8 cellular contexts compared by ENCODE assay signal in the genomic region with DNA sequence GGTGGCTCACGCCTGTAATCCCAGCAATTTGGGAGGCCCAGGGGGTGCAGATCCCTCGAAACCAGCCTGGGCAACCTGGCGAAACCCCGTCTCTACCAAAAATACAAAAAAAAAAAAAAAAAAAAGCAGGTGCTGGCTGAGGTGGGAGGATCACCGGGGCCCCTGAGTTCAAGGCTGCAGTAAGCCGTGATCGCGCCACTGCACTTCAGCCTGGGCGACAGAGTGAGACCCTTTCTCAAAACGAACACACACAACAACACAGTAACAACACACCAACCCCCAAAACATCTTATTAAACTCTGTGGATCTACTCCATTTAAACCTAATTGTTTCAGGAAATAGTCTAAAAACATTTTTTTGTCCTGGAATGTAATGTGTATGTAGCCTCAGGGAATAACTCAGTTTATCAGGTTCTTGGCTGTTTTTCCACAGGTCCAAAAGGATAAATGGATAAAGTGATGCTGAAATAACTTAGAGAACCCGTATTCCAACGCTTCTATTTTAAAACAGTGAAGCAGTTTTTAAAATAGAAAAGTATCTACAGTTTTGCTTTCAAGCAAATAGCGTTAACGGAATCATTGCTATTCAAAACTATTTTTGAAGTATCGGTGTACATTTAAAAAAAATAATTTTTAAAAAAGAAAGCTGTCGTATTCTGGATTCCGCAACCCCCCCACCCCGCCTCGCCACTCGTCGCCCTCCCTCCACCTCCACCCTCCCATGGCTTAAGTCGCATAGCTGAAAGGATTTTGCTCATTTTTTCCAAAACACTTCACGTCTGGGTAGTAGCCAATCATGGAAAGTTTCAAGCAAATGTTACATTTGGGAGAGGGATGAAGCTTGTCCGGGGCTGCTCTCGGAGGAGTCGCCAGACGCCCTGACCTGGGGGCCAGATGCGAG. TPM values are rescaled to one million over a fixed set of nuclear protein-coding genes. Genes with fewer than 3 reads are reported as not detected.
DNase-seq lines count a peak whose midpoint lies in the region.

No MANE protein-coding gene starts in this region.

- peak overlapping the region; percentile 92 for H3K4me3 Mint-ChIP-seq in activated naive CD8-positive, alpha-beta T cell treated with anti-CD3 and anti-CD28 coated beads for 36 hours

- H3K4me3 ChIP-seq in GM08714 (ENCODE audit: low read length) = peak overlapping the region; percentile 79
- H3K4me3 ChIP-seq in iPS-11a (ENCODE audit: low read depth, low read length) = peak overlapping the region; percentile 56

- H3K36me3 Mint-ChIP-seq in activated naive CD8-positive, alpha-beta T cell treated with anti-CD3 and anti-CD28 coated beads for 36 hours = peaks cover 34% of the 10 kb centered on the region

- H3K9me3 Mint-ChIP-seq in activated naive CD8-positive, alpha-beta T cell treated with anti-CD3 and anti-CD28 coated beads for 36 hours = no peaks in the 10 kb centered on the region

- peak; percentile 17 for DNase-seq in NAMALWA (ENCODE audit: low spot score)
- DNase-seq in activated naive CD8-positive, alpha-beta T cell treated with anti-CD3 and anti-CD28 coated beads for 36 hours = peak; percentile 40
- DNase-seq in stimulated activated CD4-positive, alpha-beta T cell treated with anti-CD3 and anti-CD28 coated beads, Interleukin-1b, Interleukin-23, amount 100 ng/mL, for 48 hours = peak; percentile 13
- DNase-seq in NCI-H1436 treated with DMSO at 0.1 percent for 48 hours (lab: John Stamatoyannopoulos, UW) = no peak
- no peak for DNase-seq in DMS79 treated with DMSO at 0.1 percent for 48 hours (lab: John Stamatoyannopoulos, UW)
- DNase-seq in NCI-H128 (lab: John Stamatoyannopoulos, UW; ENCODE audit: unreplicated experiment) = no peak

- H3K27ac Mint-ChIP-seq in activated naive CD8-positive, alpha-beta T cell treated with anti-CD3 and anti-CD28 coated beads for 36 hours = peak overlapping the region; percentile 97

- no peaks in the 10 kb centered on the region for H3K27me3 Mint-ChIP-seq in activated naive CD8-positive, alpha-beta T cell treated with anti-CD3 and anti-CD28 coated beads for 36 hours

- peaks cover 34% of the 10 kb centered on the region for H3K4me1 Mint-ChIP-seq in activated naive CD8-positive, alpha-beta T cell treated with anti-CD3 and anti-CD28 coated beads for 36 hours

RNA-seq across cellular contexts. Expression of a gene that starts 0.9 kb away (rescaled TPM):
- 100 to 1,000 TPM; 192 to 201 TPM for total RNA-seq in activated naive CD8-positive, alpha-beta T cell treated with anti-CD3 and anti-CD28 coated beads for 36 hours

Comparison
In these comparisons a context has a peak if more than half of its experiments do, and no peak if none do; other contexts are left out.
1. DNase-seq: peak in NAMALWA (single experiment), activated naive CD8-positive, alpha-beta T cell treated with anti-CD3 and anti-CD28 coated beads for 36 hours (single experiment) and stimulated activated CD4-positive, alpha-beta T cell treated with anti-CD3 and anti-CD28 coated beads, Interleukin-1b, Interleukin-23, amount 100 ng/mL, for 48 hours (single experiment); none in NCI-H1436 treated with DMSO at 0.1 percent for 48 hours (single experiment), DMS79 treated with DMSO at 0.1 percent for 48 hours (single experiment) and NCI-H128 (single experiment).